ENCODE assay signal across 9 cellular contexts in the genomic region with DNA sequence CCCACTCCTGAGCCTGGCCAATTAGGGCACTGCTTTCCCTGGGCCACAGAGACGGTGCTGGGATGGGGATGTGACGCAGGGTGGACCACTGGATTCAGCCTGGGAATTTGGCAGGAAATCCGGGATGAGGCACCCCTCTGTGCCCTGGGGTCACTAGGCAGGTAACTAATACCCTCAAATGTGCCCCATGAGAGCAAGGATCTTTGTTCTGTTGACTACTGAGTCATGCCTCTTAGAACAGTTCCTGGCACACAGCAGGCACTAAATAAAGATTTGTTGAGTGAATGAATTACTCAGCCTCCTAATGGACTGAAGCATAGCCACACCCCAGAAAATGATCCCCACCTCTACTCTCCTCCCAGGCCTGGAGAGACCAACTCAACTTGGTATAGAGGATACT. TPM values are rescaled to one million over a fixed set of nuclear protein-coding genes. Genes with fewer than 3 reads are reported as not detected.
A peak's percentile ranks its signal among the peaks of the same experiment; 100 is the strongest.
DNase-seq lines count a peak whose midpoint lies in the region; ATAC-seq and TF ChIP-seq lines count a peak whose summit lies in the region.
"Had no signal": no experiment of that assay in that cellular context is flagged by ENCODE, and none has a peak within 500 bp of the region (broad histone marks: within the 10 kb centered on the region; RNA-seq: fewer than 3 reads in every experiment).

No MANE protein-coding gene starts in this region.

- no peaks in the 10 kb centered on the region for H3K27me3 ChIP-seq in right atrium auricular region
- H3K27me3 ChIP-seq in thoracic aorta (replicated peaks; ENCODE audit: insufficient read depth), result no peaks in the 10 kb centered on the region
- H3K27me3 ChIP-seq: brain microvascular endothelial cell had no signal

- H3K4me3 ChIP-seq in astrocyte of the spinal cord (ENCODE audit: low read depth, low read length) (no peak overlapping the region), right atrium auricular region (no peak overlapping the region), thoracic aorta (no peak overlapping the region)

- in situ Hi-C loops in astrocyte of the spinal cord (cut with HindIII; ENCODE audit: low sequenced_read_pairs), result no loop called here

- ATAC-seq in thoracic aorta (ENCODE audit: insufficient number of reproducible peaks, low FRiP score, low read depth) (peak; percentile 50), HG02642 (IDR thresholded peaks at IDR 0.05; ENCODE audit: poor library complexity, unreplicated experiment) (no peak), GM21367 (IDR thresholded peaks at IDR 0.05; ENCODE audit: unreplicated experiment) (no peak)
- ATAC-seq: activated CD8-positive, alpha-beta T cell treated with anti-CD3 and anti-CD28 coated beads for 36 hours had no signal

- no peaks in the 10 kb centered on the region for H3K36me3 ChIP-seq in right atrium auricular region
- H3K36me3 ChIP-seq in thoracic aorta, result no peaks in the 10 kb centered on the region
- H3K36me3 ChIP-seq: brain microvascular endothelial cell had no signal

- DNase-seq in HT1080 (ENCODE audit: low read depth) (peak; percentile 95), astrocyte of the spinal cord (ENCODE audit: low read depth, low spot score) (peak; percentile 79), right atrium auricular region (ENCODE audit: low spot score) (no peak), thoracic aorta (ENCODE audit: low spot score) (no peak), retina (no peak)
- DNase-seq: activated CD8-positive, alpha-beta T cell treated with anti-CD3 and anti-CD28 coated beads for 36 hours; brain microvascular endothelial cell had no signal

- H3K9me3 ChIP-seq in right atrium auricular region (peaks cover 0 to 3% of the 10 kb centered on the region in 2 donors), thoracic aorta (no peaks in the 10 kb centered on the region)

- H3K4me1 ChIP-seq in right atrium auricular region (peaks cover 0 to 42% of the 10 kb centered on the region in 2 donors), thoracic aorta (ENCODE audit: control insufficient read depth in 1 of 2, low read depth in 2 of 2) (peaks cover 0 to 13% of the 10 kb centered on the region in 2 donors)

- peak overlapping the region; percentile 59 to 76 for H3K27ac ChIP-seq in right atrium auricular region
- no peak overlapping the region for H3K27ac ChIP-seq in thoracic aorta
- H3K27ac ChIP-seq: brain microvascular endothelial cell had no signal

- TF ChIP-seq CTCF in astrocyte of the spinal cord (IDR thresholded peaks at IDR 0.05; ENCODE audit: low read depth, low read length) (no peak), right atrium auricular region (IDR thresholded peaks at IDR 0.05) (no peak), thoracic aorta (IDR thresholded peaks at IDR 0.05) (no peak)

RNA-seq across cellular contexts. Expression of a gene that starts 15.9 kb away (rescaled TPM):
- 12.4 and 14.3 TPM in 2 replicates for total RNA-seq in HT1080 (2014; rRNA removed; shearing (Covaris generic))
- polyA plus RNA-seq in HT1080 (2015; cell fraction: cytosol; rRNA removed), result 10.7 and 14.2 TPM in 2 replicates
- 8.8 and 10.3 TPM in 2 replicates for polyA plus RNA-seq in HT1080 (2015; cell fraction: nucleus; rRNA removed)
- total RNA-seq in right atrium auricular region (10 to 100 TPM; 15.8 to 33.5 TPM), thoracic aorta (10 to 100 TPM in 1 of 2 donors, 1 to 10 TPM in 1; 8.4 to 13.1 TPM)

RNA-seq across cellular contexts. Expression of a gene that starts 33.3 kb away (rescaled TPM):
- total RNA-seq in HT1080 (2014; rRNA removed; shearing (Covaris generic)), result 0.03 and 0.10 TPM in 2 replicates
- polyA plus RNA-seq in HT1080 (2015; cell fraction: cytosol; rRNA removed), result 0.21 and 0.53 TPM in 2 replicates
- polyA plus RNA-seq in HT1080 (2015; cell fraction: nucleus; rRNA removed), result 0.18 and 0.88 TPM in 2 replicates
- total RNA-seq in right atrium auricular region (10 to 100 TPM in 1 of 2 donors, 1 to 10 TPM in 1; 6.2 to 12.1 TPM), thoracic aorta (1 to 10 TPM; 5.1 to 6.6 TPM)
- total RNA-seq: activated CD8-positive, alpha-beta T cell treated with anti-CD3 and anti-CD28 coated beads for 36 hours had no signal

Comparison
In these comparisons a context has a peak if more than half of its experiments do, and no peak if none do; other contexts are left out.
1. DNase-seq: peak in HT1080 (single experiment) and astrocyte of the spinal cord (single experiment); none in right atrium auricular region (single experiment), thoracic aorta (single experiment) and retina (single experiment).
2. H3K27ac ChIP-seq: peak in right atrium auricular region (2 of 2); none in thoracic aorta (0 of 2).